Comparison of ENCODE assay signal across 1 cellular context in the genomic region with DNA sequence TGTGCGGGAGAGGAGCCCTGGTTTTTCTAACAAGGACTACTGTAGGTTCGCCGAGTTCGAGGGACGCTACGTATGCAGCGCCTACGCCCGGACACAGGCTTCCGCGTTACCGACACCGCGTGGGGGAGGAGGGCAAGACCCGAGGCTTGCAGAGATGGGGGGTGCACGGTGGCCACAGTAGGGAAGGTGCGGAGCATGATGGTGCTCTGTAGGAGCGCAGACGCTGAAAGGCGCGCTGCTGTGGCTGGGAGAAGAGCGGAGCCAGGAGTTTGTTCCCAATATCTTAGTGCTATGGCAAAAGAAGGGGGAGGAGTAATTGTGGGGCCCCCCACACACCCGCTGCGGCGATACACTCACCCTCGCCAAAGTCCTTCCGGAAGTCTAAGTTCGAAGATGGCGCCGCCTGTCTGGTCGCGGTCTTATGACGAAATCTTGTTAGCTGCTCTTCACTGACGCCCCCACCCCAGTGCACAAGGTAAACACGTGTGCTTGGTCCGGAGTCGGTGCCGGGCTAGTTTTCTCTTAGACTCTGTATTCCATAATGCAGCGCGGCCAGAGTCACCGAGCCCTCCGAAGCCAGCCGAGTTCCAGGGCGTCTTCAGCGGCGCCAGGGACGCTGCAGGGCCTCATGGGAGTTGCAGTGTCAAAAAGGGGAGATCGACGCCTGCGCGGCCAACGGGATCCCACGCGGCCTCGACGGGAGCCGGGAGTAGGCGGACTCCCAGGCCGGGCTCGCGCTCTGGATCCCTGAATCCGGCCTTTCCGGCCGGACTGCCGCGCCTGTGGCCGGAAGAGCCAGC.
TF ChIP-seq lines count a peak whose summit lies in the region.

Gene GTF3C2 (minus strand): TSS at position 383 of the 800 bp plus-strand sequence. CDS start 13,210 bp downstream, outside the sequence.

TF ChIP-seq in HepG2, 621 proteins besides CTCF, POLR2A, EP300 and RAD21 (continued from another document and continues in another):
- peak; percentile 61 for TF ChIP-seq ZNF407 (CRISPR knock-in tag; IDR thresholded peaks at IDR 0.05; ENCODE audit: not compliant biosample characterization)
- peak; percentile 64; the same call in 1 of the 2 replicates for TF ChIP-seq KLF11 (CRISPR knock-in tag; IDR thresholded peaks at IDR 0.05)
- TF ChIP-seq MLLT10 (CRISPR knock-in tag; IDR thresholded peaks at IDR 0.05): no peak
- TF ChIP-seq FOXO1 (CRISPR knock-in tag; IDR thresholded peaks at IDR 0.05): no peak; the same call in none of the 2 replicates
- TF ChIP-seq JDP2 (CRISPR knock-in tag; IDR thresholded peaks at IDR 0.05; ENCODE audit: borderline replicate concordance): no peak
- peak; percentile 96 for TF ChIP-seq RNF2 (conservative IDR thresholded peaks at IDR 0.05; ENCODE audit: low read depth)
- TF ChIP-seq, protein P1, sequence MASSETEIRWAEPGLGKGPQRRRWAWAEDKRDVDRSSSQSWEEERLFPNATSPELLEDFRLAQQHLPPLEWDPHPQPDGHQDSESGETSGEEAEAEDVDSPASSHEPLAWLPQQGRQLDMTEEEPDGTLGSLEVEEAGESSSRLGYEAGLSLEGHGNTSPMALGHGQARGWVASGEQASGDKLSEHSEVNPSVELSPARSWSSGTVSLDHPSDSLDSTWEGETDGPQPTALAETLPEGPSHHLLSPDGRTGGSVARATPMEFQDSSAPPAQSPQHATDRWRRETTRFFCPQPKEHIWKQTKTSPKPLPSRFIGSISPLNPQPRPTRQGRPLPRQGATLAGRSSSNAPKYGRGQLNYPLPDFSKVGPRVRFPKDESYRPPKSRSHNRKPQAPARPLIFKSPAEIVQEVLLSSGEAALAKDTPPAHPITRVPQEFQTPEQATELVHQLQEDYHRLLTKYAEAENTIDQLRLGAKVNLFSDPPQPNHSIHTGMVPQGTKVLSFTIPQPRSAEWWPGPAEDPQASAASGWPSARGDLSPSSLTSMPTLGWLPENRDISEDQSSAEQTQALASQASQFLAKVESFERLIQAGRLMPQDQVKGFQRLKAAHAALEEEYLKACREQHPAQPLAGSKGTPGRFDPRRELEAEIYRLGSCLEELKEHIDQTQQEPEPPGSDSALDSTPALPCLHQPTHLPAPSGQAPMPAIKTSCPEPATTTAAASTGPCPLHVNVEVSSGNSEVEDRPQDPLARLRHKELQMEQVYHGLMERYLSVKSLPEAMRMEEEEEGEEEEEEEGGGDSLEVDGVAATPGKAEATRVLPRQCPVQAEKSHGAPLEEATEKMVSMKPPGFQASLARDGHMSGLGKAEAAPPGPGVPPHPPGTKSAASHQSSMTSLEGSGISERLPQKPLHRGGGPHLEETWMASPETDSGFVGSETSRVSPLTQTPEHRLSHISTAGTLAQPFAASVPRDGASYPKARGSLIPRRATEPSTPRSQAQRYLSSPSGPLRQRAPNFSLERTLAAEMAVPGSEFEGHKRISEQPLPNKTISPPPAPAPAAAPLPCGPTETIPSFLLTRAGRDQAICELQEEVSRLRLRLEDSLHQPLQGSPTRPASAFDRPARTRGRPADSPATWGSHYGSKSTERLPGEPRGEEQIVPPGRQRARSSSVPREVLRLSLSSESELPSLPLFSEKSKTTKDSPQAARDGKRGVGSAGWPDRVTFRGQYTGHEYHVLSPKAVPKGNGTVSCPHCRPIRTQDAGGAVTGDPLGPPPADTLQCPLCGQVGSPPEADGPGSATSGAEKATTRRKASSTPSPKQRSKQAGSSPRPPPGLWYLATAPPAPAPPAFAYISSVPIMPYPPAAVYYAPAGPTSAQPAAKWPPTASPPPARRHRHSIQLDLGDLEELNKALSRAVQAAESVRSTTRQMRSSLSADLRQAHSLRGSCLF (CRISPR knock-in tag; IDR thresholded peaks at IDR 0.05; ENCODE audit: borderline replicate concordance): no peak
- TF ChIP-seq ZNF230 (CRISPR knock-in tag; IDR thresholded peaks at IDR 0.05): peak; percentile 77; the same call in 1 of the 2 replicates
- TF ChIP-seq ZKSCAN8 (CRISPR knock-in tag; IDR thresholded peaks at IDR 0.05; ENCODE audit: borderline replicate concordance): no peak
- no peak; the same call in none of the 2 replicates for TF ChIP-seq ZNF543 (CRISPR knock-in tag; IDR thresholded peaks at IDR 0.05)
- peak; percentile 99 for TF ChIP-seq UBTF (CRISPR knock-in tag; IDR thresholded peaks at IDR 0.05)
- TF ChIP-seq NFKBIZ (CRISPR knock-in tag; IDR thresholded peaks at IDR 0.05): peak; percentile 52
- TF ChIP-seq, protein P2, sequence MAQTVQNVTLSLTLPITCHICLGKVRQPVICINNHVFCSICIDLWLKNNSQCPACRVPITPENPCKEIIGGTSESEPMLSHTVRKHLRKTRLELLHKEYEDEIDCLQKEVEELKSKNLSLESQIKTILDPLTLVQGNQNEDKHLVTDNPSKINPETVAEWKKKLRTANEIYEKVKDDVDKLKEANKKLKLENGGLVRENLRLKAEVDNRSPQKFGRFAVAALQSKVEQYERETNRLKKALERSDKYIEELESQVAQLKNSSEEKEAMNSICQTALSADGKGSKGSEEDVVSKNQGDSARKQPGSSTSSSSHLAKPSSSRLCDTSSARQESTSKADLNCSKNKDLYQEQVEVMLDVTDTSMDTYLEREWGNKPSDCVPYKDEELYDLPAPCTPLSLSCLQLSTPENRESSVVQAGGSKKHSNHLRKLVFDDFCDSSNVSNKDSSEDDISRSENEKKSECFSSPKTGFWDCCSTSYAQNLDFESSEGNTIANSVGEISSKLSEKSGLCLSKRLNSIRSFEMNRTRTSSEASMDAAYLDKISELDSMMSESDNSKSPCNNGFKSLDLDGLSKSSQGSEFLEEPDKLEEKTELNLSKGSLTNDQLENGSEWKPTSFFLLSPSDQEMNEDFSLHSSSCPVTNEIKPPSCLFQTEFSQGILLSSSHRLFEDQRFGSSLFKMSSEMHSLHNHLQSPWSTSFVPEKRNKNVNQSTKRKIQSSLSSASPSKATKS (CRISPR knock-in tag; IDR thresholded peaks at IDR 0.05): no peak
- peak; percentile 97 for TF ChIP-seq MXI1 (IDR thresholded peaks at IDR 0.05; ENCODE audit: borderline replicate concordance, low read depth, low read length)
- no peak for TF ChIP-seq ZFP62 (CRISPR knock-in tag; IDR thresholded peaks at IDR 0.05)
- peak; percentile 94 for TF ChIP-seq RBFOX2 (IDR thresholded peaks at IDR 0.05; ENCODE audit: low read depth, low read length)
- TF ChIP-seq NFE2L1 (CRISPR knock-in tag; IDR thresholded peaks at IDR 0.05; ENCODE audit: borderline replicate concordance): peak; percentile 58; the same call in 1 of the 2 replicates
- peak; percentile 94; the same call in 1 of the 2 replicates for TF ChIP-seq CAMTA2 (CRISPR knock-in tag; IDR thresholded peaks at IDR 0.05; ENCODE audit: borderline replicate concordance)
- TF ChIP-seq, protein P3, sequence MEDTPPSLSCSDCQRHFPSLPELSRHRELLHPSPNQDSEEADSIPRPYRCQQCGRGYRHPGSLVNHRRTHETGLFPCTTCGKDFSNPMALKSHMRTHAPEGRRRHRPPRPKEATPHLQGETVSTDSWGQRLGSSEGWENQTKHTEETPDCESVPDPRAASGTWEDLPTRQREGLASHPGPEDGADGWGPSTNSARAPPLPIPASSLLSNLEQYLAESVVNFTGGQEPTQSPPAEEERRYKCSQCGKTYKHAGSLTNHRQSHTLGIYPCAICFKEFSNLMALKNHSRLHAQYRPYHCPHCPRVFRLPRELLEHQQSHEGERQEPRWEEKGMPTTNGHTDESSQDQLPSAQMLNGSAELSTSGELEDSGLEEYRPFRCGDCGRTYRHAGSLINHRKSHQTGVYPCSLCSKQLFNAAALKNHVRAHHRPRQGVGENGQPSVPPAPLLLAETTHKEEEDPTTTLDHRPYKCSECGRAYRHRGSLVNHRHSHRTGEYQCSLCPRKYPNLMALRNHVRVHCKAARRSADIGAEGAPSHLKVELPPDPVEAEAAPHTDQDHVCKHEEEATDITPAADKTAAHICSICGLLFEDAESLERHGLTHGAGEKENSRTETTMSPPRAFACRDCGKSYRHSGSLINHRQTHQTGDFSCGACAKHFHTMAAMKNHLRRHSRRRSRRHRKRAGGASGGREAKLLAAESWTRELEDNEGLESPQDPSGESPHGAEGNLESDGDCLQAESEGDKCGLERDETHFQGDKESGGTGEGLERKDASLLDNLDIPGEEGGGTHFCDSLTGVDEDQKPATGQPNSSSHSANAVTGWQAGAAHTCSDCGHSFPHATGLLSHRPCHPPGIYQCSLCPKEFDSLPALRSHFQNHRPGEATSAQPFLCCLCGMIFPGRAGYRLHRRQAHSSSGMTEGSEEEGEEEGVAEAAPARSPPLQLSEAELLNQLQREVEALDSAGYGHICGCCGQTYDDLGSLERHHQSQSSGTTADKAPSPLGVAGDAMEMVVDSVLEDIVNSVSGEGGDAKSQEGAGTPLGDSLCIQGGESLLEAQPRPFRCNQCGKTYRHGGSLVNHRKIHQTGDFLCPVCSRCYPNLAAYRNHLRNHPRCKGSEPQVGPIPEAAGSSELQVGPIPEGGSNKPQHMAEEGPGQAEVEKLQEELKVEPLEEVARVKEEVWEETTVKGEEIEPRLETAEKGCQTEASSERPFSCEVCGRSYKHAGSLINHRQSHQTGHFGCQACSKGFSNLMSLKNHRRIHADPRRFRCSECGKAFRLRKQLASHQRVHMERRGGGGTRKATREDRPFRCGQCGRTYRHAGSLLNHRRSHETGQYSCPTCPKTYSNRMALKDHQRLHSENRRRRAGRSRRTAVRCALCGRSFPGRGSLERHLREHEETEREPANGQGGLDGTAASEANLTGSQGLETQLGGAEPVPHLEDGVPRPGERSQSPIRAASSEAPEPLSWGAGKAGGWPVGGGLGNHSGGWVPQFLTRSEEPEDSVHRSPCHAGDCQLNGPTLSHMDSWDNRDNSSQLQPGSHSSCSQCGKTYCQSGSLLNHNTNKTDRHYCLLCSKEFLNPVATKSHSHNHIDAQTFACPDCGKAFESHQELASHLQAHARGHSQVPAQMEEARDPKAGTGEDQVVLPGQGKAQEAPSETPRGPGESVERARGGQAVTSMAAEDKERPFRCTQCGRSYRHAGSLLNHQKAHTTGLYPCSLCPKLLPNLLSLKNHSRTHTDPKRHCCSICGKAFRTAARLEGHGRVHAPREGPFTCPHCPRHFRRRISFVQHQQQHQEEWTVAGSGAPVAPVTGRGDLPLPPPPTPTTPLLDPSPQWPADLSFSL (CRISPR knock-in tag; IDR thresholded peaks at IDR 0.05): no peak
- TF ChIP-seq ZNF549 (CRISPR knock-in tag; IDR thresholded peaks at IDR 0.05): 0 out of 2 replicates have a peak, but pooled peaks have one; percentile 25
- TF ChIP-seq RBM22 (optimal IDR thresholded peaks at IDR 0.05; ENCODE audit: low read length): peak; percentile 96
- no peak; the same call in 1 of the 2 replicates for TF ChIP-seq MEIS1 (CRISPR knock-in tag; IDR thresholded peaks at IDR 0.05; ENCODE audit: borderline replicate concordance)
- TF ChIP-seq, protein P4, sequence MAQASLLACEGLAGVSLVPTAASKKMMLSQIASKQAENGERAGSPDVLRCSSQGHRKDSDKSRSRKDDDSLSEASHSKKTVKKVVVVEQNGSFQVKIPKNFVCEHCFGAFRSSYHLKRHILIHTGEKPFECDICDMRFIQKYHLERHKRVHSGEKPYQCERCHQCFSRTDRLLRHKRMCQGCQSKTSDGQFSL (CRISPR knock-in tag; IDR thresholded peaks at IDR 0.05): peak; percentile 100
